In the genomic region with DNA sequence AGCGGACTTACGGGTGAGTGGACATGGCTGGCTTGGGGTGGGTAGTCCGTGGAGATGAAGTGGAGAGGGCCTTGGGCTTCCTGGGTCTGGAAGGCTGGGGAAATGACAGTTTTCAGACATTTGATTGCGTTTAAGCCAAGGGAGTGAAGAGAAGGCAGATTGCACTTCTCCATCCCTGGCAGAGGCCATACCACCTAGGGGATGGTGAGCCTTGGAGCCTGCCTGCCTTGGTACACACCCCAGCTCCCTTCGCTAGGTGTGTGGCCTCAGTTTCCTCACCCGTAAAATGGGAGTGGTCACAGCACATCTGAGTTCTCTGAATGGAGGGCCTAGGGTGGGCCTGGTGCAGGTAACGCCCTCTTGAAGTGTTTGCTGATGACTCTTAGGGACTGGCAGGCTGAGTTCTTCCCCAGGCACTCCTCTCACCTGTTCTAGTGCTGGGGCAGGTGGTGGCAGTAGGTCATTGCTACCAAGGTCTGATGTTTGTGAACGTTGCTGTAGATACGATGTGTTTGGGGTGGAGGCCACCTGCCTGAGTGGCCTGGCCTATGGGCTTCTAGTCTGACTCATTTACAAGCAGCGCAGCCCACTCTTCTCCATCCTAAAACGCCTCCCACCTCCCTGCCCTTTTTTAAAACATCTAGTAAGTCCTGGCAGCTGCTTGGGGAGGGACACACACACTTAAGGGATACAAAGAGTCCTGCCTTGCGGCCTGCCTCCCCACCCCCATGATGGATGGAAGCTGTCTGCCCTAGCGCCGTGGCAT, we compare ENCODE assay signal across 2 cellular contexts.
TF ChIP-seq lines count a peak whose summit lies in the region.

No MANE protein-coding gene starts in this region.

TF ChIP-seq in GM23338, 12 proteins besides CTCF, POLR2A, EP300 and RAD21 (continues in another document):
- TF ChIP-seq STAT1 (IDR thresholded peaks at IDR 0.05; ENCODE audit: unreplicated experiment) (no peak), POLR2AphosphoS5 (IDR thresholded peaks at IDR 0.05; ENCODE audit: low read depth) (no peak), CREB1 (CRISPR knock-in tag; IDR thresholded peaks at IDR 0.05; ENCODE audit: low read depth) (no peak), JUNB (IDR thresholded peaks at IDR 0.05; ENCODE audit: unreplicated experiment) (no peak), ZNF114 (CRISPR knock-in tag; IDR thresholded peaks at IDR 0.05) (no peak), EZH2phosphoT487 (IDR thresholded peaks at IDR 0.05; ENCODE audit: unreplicated experiment) (no peak), NANOG (IDR thresholded peaks at IDR 0.05; ENCODE audit: borderline replicate concordance) (no peak), ZNF331 (CRISPR knock-in tag; IDR thresholded peaks at IDR 0.05; ENCODE audit: low read depth) (no peak)
- TF ChIP-seq, protein P1, sequence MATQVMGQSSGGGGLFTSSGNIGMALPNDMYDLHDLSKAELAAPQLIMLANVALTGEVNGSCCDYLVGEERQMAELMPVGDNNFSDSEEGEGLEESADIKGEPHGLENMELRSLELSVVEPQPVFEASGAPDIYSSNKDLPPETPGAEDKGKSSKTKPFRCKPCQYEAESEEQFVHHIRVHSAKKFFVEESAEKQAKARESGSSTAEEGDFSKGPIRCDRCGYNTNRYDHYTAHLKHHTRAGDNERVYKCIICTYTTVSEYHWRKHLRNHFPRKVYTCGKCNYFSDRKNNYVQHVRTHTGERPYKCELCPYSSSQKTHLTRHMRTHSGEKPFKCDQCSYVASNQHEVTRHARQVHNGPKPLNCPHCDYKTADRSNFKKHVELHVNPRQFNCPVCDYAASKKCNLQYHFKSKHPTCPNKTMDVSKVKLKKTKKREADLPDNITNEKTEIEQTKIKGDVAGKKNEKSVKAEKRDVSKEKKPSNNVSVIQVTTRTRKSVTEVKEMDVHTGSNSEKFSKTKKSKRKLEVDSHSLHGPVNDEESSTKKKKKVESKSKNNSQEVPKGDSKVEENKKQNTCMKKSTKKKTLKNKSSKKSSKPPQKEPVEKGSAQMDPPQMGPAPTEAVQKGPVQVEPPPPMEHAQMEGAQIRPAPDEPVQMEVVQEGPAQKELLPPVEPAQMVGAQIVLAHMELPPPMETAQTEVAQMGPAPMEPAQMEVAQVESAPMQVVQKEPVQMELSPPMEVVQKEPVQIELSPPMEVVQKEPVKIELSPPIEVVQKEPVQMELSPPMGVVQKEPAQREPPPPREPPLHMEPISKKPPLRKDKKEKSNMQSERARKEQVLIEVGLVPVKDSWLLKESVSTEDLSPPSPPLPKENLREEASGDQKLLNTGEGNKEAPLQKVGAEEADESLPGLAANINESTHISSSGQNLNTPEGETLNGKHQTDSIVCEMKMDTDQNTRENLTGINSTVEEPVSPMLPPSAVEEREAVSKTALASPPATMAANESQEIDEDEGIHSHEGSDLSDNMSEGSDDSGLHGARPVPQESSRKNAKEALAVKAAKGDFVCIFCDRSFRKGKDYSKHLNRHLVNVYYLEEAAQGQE (IDR thresholded peaks at IDR 0.05; ENCODE audit: unreplicated experiment): no peak
- TF ChIP-seq, protein P2, sequence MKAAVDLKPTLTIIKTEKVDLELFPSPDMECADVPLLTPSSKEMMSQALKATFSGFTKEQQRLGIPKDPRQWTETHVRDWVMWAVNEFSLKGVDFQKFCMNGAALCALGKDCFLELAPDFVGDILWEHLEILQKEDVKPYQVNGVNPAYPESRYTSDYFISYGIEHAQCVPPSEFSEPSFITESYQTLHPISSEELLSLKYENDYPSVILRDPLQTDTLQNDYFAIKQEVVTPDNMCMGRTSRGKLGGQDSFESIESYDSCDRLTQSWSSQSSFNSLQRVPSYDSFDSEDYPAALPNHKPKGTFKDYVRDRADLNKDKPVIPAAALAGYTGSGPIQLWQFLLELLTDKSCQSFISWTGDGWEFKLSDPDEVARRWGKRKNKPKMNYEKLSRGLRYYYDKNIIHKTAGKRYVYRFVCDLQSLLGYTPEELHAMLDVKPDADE (IDR thresholded peaks at IDR 0.05): no peak

TF ChIP-seq in H1, 55 proteins besides CTCF, POLR2A, EP300 and RAD21:
- no peak for TF ChIP-seq ZNF274 (IDR thresholded peaks at IDR 0.05; ENCODE audit: borderline replicate concordance, extremely low read depth, low read length)
- TF ChIP-seq TCF12 (IDR thresholded peaks at IDR 0.05; ENCODE audit: low read depth, low read length): no peak
- no peak for TF ChIP-seq GTF2F1 (IDR thresholded peaks at IDR 0.05; ENCODE audit: borderline replicate concordance, low read depth, low read length)
- TF ChIP-seq SP2 (IDR thresholded peaks at IDR 0.05; ENCODE audit: low read length): no peak
- no peak for TF ChIP-seq SP1 (IDR thresholded peaks at IDR 0.05; ENCODE audit: low read depth, low read length)
- TF ChIP-seq BRCA1 (IDR thresholded peaks at IDR 0.05; ENCODE audit: low read depth, low read length): no peak
- no peak for TF ChIP-seq TBP (IDR thresholded peaks at IDR 0.05; ENCODE audit: low read depth, low read length)
- TF ChIP-seq, protein P3, sequence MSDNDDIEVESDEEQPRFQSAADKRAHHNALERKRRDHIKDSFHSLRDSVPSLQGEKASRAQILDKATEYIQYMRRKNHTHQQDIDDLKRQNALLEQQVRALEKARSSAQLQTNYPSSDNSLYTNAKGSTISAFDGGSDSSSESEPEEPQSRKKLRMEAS (IDR thresholded peaks at IDR 0.05): no peak
- no peak for TF ChIP-seq MAFK (IDR thresholded peaks at IDR 0.05; ENCODE audit: low read depth, low read length)
- TF ChIP-seq, protein P4, sequence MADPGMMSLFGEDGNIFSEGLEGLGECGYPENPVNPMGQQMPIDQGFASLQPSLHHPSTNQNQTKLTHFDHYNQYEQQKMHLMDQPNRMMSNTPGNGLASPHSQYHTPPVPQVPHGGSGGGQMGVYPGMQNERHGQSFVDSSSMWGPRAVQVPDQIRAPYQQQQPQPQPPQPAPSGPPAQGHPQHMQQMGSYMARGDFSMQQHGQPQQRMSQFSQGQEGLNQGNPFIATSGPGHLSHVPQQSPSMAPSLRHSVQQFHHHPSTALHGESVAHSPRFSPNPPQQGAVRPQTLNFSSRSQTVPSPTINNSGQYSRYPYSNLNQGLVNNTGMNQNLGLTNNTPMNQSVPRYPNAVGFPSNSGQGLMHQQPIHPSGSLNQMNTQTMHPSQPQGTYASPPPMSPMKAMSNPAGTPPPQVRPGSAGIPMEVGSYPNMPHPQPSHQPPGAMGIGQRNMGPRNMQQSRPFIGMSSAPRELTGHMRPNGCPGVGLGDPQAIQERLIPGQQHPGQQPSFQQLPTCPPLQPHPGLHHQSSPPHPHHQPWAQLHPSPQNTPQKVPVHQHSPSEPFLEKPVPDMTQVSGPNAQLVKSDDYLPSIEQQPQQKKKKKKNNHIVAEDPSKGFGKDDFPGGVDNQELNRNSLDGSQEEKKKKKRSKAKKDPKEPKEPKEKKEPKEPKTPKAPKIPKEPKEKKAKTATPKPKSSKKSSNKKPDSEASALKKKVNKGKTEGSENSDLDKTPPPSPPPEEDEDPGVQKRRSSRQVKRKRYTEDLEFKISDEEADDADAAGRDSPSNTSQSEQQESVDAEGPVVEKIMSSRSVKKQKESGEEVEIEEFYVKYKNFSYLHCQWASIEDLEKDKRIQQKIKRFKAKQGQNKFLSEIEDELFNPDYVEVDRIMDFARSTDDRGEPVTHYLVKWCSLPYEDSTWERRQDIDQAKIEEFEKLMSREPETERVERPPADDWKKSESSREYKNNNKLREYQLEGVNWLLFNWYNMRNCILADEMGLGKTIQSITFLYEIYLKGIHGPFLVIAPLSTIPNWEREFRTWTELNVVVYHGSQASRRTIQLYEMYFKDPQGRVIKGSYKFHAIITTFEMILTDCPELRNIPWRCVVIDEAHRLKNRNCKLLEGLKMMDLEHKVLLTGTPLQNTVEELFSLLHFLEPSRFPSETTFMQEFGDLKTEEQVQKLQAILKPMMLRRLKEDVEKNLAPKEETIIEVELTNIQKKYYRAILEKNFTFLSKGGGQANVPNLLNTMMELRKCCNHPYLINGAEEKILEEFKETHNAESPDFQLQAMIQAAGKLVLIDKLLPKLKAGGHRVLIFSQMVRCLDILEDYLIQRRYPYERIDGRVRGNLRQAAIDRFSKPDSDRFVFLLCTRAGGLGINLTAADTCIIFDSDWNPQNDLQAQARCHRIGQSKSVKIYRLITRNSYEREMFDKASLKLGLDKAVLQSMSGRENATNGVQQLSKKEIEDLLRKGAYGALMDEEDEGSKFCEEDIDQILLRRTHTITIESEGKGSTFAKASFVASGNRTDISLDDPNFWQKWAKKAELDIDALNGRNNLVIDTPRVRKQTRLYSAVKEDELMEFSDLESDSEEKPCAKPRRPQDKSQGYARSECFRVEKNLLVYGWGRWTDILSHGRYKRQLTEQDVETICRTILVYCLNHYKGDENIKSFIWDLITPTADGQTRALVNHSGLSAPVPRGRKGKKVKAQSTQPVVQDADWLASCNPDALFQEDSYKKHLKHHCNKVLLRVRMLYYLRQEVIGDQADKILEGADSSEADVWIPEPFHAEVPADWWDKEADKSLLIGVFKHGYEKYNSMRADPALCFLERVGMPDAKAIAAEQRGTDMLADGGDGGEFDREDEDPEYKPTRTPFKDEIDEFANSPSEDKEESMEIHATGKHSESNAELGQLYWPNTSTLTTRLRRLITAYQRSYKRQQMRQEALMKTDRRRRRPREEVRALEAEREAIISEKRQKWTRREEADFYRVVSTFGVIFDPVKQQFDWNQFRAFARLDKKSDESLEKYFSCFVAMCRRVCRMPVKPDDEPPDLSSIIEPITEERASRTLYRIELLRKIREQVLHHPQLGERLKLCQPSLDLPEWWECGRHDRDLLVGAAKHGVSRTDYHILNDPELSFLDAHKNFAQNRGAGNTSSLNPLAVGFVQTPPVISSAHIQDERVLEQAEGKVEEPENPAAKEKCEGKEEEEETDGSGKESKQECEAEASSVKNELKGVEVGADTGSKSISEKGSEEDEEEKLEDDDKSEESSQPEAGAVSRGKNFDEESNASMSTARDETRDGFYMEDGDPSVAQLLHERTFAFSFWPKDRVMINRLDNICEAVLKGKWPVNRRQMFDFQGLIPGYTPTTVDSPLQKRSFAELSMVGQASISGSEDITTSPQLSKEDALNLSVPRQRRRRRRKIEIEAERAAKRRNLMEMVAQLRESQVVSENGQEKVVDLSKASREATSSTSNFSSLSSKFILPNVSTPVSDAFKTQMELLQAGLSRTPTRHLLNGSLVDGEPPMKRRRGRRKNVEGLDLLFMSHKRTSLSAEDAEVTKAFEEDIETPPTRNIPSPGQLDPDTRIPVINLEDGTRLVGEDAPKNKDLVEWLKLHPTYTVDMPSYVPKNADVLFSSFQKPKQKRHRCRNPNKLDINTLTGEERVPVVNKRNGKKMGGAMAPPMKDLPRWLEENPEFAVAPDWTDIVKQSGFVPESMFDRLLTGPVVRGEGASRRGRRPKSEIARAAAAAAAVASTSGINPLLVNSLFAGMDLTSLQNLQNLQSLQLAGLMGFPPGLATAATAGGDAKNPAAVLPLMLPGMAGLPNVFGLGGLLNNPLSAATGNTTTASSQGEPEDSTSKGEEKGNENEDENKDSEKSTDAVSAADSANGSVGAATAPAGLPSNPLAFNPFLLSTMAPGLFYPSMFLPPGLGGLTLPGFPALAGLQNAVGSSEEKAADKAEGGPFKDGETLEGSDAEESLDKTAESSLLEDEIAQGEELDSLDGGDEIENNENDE (IDR thresholded peaks at IDR 0.05; ENCODE audit: insufficient replicate concordance, low read length): no peak
- TF ChIP-seq POLR2AphosphoS5 (IDR thresholded peaks at IDR 0.05; ENCODE audit: low read depth, low read length): no peak
- TF ChIP-seq CTBP2 (IDR thresholded peaks at IDR 0.05; ENCODE audit: borderline replicate concordance, insufficient read depth, insufficient read length, low read length): no peak
- TF ChIP-seq RFX5 (IDR thresholded peaks at IDR 0.05; ENCODE audit: borderline replicate concordance, low read depth, low read length): no peak
- no peak for TF ChIP-seq RBBP5 (IDR thresholded peaks at IDR 0.05; ENCODE audit: borderline replicate concordance, low read depth, low read length)
- TF ChIP-seq EZH2 (IDR thresholded peaks at IDR 0.05; ENCODE audit: low read depth, low read length, severe bottlenecking): no peak
- no peak for TF ChIP-seq BCL11A (IDR thresholded peaks at IDR 0.05; ENCODE audit: low read depth in 2 of 2, low read length in 2 of 2)
- no peak for TF ChIP-seq KDM4A (IDR thresholded peaks at IDR 0.05; ENCODE audit: low read depth, low read length, severe bottlenecking)
- no peak for TF ChIP-seq HDAC2 (IDR thresholded peaks at IDR 0.05; ENCODE audit: borderline replicate concordance in 1 of 2, low read depth in 2 of 2, low read length in 2 of 2)
- TF ChIP-seq CBX5 (IDR thresholded peaks at IDR 0.05; ENCODE audit: low read depth, low read length): no peak
- no peak for TF ChIP-seq BACH1 (IDR thresholded peaks at IDR 0.05; ENCODE audit: low read length)
